Comparison of ENCODE assay signal across 8 cellular contexts in genomic region chr6:170552765-170553685, GRCh38. TPM values are rescaled to one million over a fixed set of nuclear protein-coding genes. Genes with fewer than 3 reads are reported as not detected.
DNase-seq lines count a peak whose midpoint lies in the region; ATAC-seq and TF ChIP-seq lines count a peak whose summit lies in the region.

TSS of gene PSMB1 (minus strand) at chr6:170553307. CDS start at chr6:170553242, 65 bp downstream.

- no peaks in the 10 kb centered on the region for H3K9me3 Mint-ChIP-seq in activated naive CD8-positive, alpha-beta T cell treated with anti-CD3 and anti-CD28 coated beads, Interleukin-2, amount 10 ng/mL, durations not matched to agents 7 days and 5 days
- H3K9me3 Mint-ChIP-seq in osteocyte (ENCODE audit: unreplicated experiment) = no peaks in the 10 kb centered on the region

- H3K4me1 ChIP-seq in thymus (ENCODE audit: control insufficient read depth, insufficient read depth, low read length) = peaks cover 15% of the 10 kb centered on the region

- DNase-seq in GM10248 (ENCODE audit: extremely low spot score) (peak; percentile 79), NCI-H1092 treated with DMSO at 0.1 percent for 48 hours (lab: John Stamatoyannopoulos, UW) (peak; percentile 98), SKM-1 treated with dmso at 0.1 percent for 144 hours (lab: John Stamatoyannopoulos, UW; ENCODE audit: unreplicated experiment) (peak; percentile 81), head of caudate nucleus (peak; percentile 96 to 99 (median 98)), osteocyte (ENCODE audit: extremely low spot score, unreplicated experiment) (peak; percentile 94)
- peak; percentile 77 for DNase-seq in activated naive CD8-positive, alpha-beta T cell treated with anti-CD3 and anti-CD28 coated beads, Interleukin-2, amount 10 ng/mL, durations not matched to agents 7 days and 5 days

- H3K27me3 Mint-ChIP-seq in activated naive CD8-positive, alpha-beta T cell treated with anti-CD3 and anti-CD28 coated beads, Interleukin-2, amount 10 ng/mL, durations not matched to agents 7 days and 5 days = no peaks in the 10 kb centered on the region
- H3K27me3 Mint-ChIP-seq in osteocyte (ENCODE audit: unreplicated experiment) = no peaks in the 10 kb centered on the region

- H3K27me3 ChIP-seq in thymus (ENCODE audit: control insufficient read depth, insufficient read depth) = no peaks in the 10 kb centered on the region

- H3K4me3 ChIP-seq in thymus (ENCODE audit: low read length) = peak within 1 kb of the TSS; percentile 87

- no peak within 1 kb of the TSS for H3K4me3 Mint-ChIP-seq in activated naive CD8-positive, alpha-beta T cell treated with anti-CD3 and anti-CD28 coated beads, Interleukin-2, amount 10 ng/mL, durations not matched to agents 7 days and 5 days
- no peak within 1 kb of the TSS for H3K4me3 Mint-ChIP-seq in osteocyte (ENCODE audit: unreplicated experiment)

- peaks cover 3% of the 10 kb centered on the region for H3K36me3 ChIP-seq in thymus (ENCODE audit: control insufficient read depth, insufficient read depth)

- TF ChIP-seq CTCF in GM10248 (IDR thresholded peaks at IDR 0.05; ENCODE audit: control extremely low read depth, extremely low read depth, low read depth, missing control alignments) (no peak), osteocyte (IDR thresholded peaks at IDR 0.05) (no peak)

- CTCF ChIA-PET in GM10248 (lab: Yijun Ruan, JAX) = interaction anchor here (1.0 to 3.2 kb wide), 10 partner anchors 9 to 721 kb away, joined by 3 to 9 read pairs (median 4); no protein-coding TSS in a partner anchor

- peak within 1 kb of the TSS; percentile 98 for H3K27ac ChIP-seq in thymus (ENCODE audit: low read depth)

- no peaks in the 10 kb centered on the region for H3K9me3 ChIP-seq in thymus (ENCODE audit: control insufficient read depth)

- H3K27ac Mint-ChIP-seq in activated naive CD8-positive, alpha-beta T cell treated with anti-CD3 and anti-CD28 coated beads, Interleukin-2, amount 10 ng/mL, durations not matched to agents 7 days and 5 days = no peak within 1 kb of the TSS
- no peak within 1 kb of the TSS for H3K27ac Mint-ChIP-seq in osteocyte (ENCODE audit: unreplicated experiment)

- ATAC-seq in HG02610 (IDR thresholded peaks at IDR 0.05; ENCODE audit: unreplicated experiment) = peak; percentile 64
- peak; percentile 25 for ATAC-seq in activated naive CD8-positive, alpha-beta T cell treated with anti-CD3 and anti-CD28 coated beads, Interleukin-2, amount 10 ng/mL, durations not matched to agents 7 days and 5 days (ENCODE audit: low read depth)

- peaks cover 30% of the 10 kb centered on the region for H3K4me1 Mint-ChIP-seq in activated naive CD8-positive, alpha-beta T cell treated with anti-CD3 and anti-CD28 coated beads, Interleukin-2, amount 10 ng/mL, durations not matched to agents 7 days and 5 days
- peaks cover 26% of the 10 kb centered on the region for H3K4me1 Mint-ChIP-seq in osteocyte (ENCODE audit: unreplicated experiment)

- under 1% methylated on average over 46 of the region's 46 CpGs for WGBS in thymus

- POLR2A ChIA-PET in GM10248 (lab: Yijun Ruan, JAX) = interaction anchor here (1.3 kb wide), 1 partner anchor 10 kb away, joined by 3 read pairs; no protein-coding TSS in a partner anchor
- POLR2A ChIA-PET in activated naive CD8-positive, alpha-beta T cell treated with anti-CD3 and anti-CD28 coated beads, Interleukin-2, amount 10 ng/mL, durations not matched to agents 7 days and 5 days (lab: Charles Lee) = interaction anchor here (0.9 to 3.2 kb wide), 4 partner anchors 10 to 801 kb away, joined by 3 to 35 read pairs (median 8); partner anchors contain the start of genes DYNLT2, ERMARD and PDCD2

- peaks cover 10% of the 10 kb centered on the region for H3K36me3 Mint-ChIP-seq in activated naive CD8-positive, alpha-beta T cell treated with anti-CD3 and anti-CD28 coated beads, Interleukin-2, amount 10 ng/mL, durations not matched to agents 7 days and 5 days
- H3K36me3 Mint-ChIP-seq in osteocyte (ENCODE audit: unreplicated experiment) = peaks cover 9% of the 10 kb centered on the region

- intact Hi-C loops in head of caudate nucleus (cut with DNase I) = loop anchor here (1.0 kb wide), 1 partner anchor 802 kb away; the partner anchor contains the start of genes DYNLT2 and ERMARD

RNA-seq across cellular contexts. Expression of gene PSMB1, which starts in this region (rescaled TPM):
- 100 to 1,000 TPM; 135 to 137 TPM for total RNA-seq in activated naive CD8-positive, alpha-beta T cell treated with anti-CD3 and anti-CD28 coated beads, Interleukin-2, amount 10 ng/mL, durations not matched to agents 7 days and 5 days
- 139 and 151 TPM in 2 replicates for total RNA-seq in osteocyte
- 289 TPM for polyA plus RNA-seq in thymus

Comparison
In these comparisons a context has a peak if more than half of its experiments do, and no peak if none do; other contexts are left out.
1. Peak in every context shown above with its lines: DNase-seq, ATAC-seq, H3K4me3 ChIP-seq and H3K27ac ChIP-seq.